ENCODE assay signal across 15 cellular contexts in genomic region chr3:18351823-18352744, GRCh38.
DNase-seq lines count a peak whose midpoint lies in the region; ATAC-seq, FAIRE-seq and TF ChIP-seq lines count a peak whose summit lies in the region.
"Had no signal": no experiment of that assay in that cellular context is flagged by ENCODE, and none has a peak within 500 bp of the region (broad histone marks: within the 10 kb centered on the region; RNA-seq: fewer than 3 reads in every experiment).

No MANE protein-coding gene starts in this region.

- POLR2A ChIA-PET in WTC11 (lab: Charles Lee) = no interaction called here

- H3K9me3 Mint-ChIP-seq in T-helper 1 cell treated with Interleukin-12 subunit alpha and Interleukin-12 subunit beta and Interleukin-4 antibody, amounts not matched to agents 30 μg/mL and 1 μg/mL, for 36 hours = no peaks in the 10 kb centered on the region
- H3K9me3 Mint-ChIP-seq in WTC11 (no peaks in the 10 kb centered on the region), nephron (no peaks in the 10 kb centered on the region)

- no peak for FAIRE-seq in frontal cortex (lab: Jason Lieb, UNC)
- FAIRE-seq: A204.1, kidney had no signal

- TF ChIP-seq CTCF in WTC11 (IDR thresholded peaks at IDR 0.05) (no peak), nephron (IDR thresholded peaks at IDR 0.05; ENCODE audit: unreplicated experiment in 3 of 3) (no peak)

- peaks cover 15% of the 10 kb centered on the region for H3K4me1 Mint-ChIP-seq in T-helper 1 cell treated with Interleukin-12 subunit alpha and Interleukin-12 subunit beta and Interleukin-4 antibody, amounts not matched to agents 30 μg/mL and 1 μg/mL, for 36 hours (ENCODE audit: low read depth)
- H3K4me1 Mint-ChIP-seq in WTC11 (peaks cover 84% of the 10 kb centered on the region), nephron (peaks cover 32% of the 10 kb centered on the region)

- H3K27me3 Mint-ChIP-seq in T-helper 1 cell treated with Interleukin-12 subunit alpha and Interleukin-12 subunit beta and Interleukin-4 antibody, amounts not matched to agents 30 μg/mL and 1 μg/mL, for 36 hours (ENCODE audit: low read depth) = no peaks in the 10 kb centered on the region
- no peaks in the 10 kb centered on the region for H3K27me3 Mint-ChIP-seq in WTC11 (ENCODE audit: low read depth)
- no peaks in the 10 kb centered on the region for H3K27me3 Mint-ChIP-seq in nephron (ENCODE audit: low read depth)

- H3K36me3 Mint-ChIP-seq in T-helper 1 cell treated with Interleukin-12 subunit alpha and Interleukin-12 subunit beta and Interleukin-4 antibody, amounts not matched to agents 30 μg/mL and 1 μg/mL, for 36 hours (ENCODE audit: low read depth) = peaks cover 65% of the 10 kb centered on the region
- H3K36me3 Mint-ChIP-seq in WTC11 (peaks cover 11% of the 10 kb centered on the region), nephron (ENCODE audit: low read depth) (peaks cover 32% of the 10 kb centered on the region)

- H3K27ac Mint-ChIP-seq in T-helper 1 cell treated with Interleukin-12 subunit alpha and Interleukin-12 subunit beta and Interleukin-4 antibody, amounts not matched to agents 30 μg/mL and 1 μg/mL, for 36 hours = peak overlapping the region; percentile 76
- H3K27ac Mint-ChIP-seq in WTC11 (peak overlapping the region; percentile 88), nephron (peak overlapping the region in 2 of 3 experiments; percentile 18 to 39)

- CTCF ChIA-PET in WTC11 (lab: Charles Lee) = no interaction called here

- no peak overlapping the region for H3K4me3 Mint-ChIP-seq in T-helper 1 cell treated with Interleukin-12 subunit alpha and Interleukin-12 subunit beta and Interleukin-4 antibody, amounts not matched to agents 30 μg/mL and 1 μg/mL, for 36 hours
- H3K4me3 Mint-ChIP-seq in WTC11 (no peak overlapping the region), nephron (no peak overlapping the region)

- ATAC-seq in WTC11 (no peak), GM21447 (IDR thresholded peaks at IDR 0.05; ENCODE audit: unreplicated experiment) (no peak)
- ATAC-seq: foreskin keratinocyte had no signal

- no peak for DNase-seq in T-helper 1 cell
- DNase-seq in NCI-H146 (lab: John Stamatoyannopoulos, UW) = peak; percentile 77
- no peak for DNase-seq in WTC11 (ENCODE audit: low spot score)
- DNase-seq in frontal cortex (ENCODE audit: low spot score in 2 of 2) = no peak
- DNase-seq in dedifferentiated amniotic fluid mesenchymal stem cell (ENCODE audit: extremely low spot score) = no peak
- DNase-seq: activated gamma-delta T cell treated with Interleukin-2 at 50 U/mL for 16 hours; EL; foreskin keratinocyte; occipital lobe; stimulated activated naive CD4-positive, alpha-beta T cell had no signal

TF ChIP-seq in WTC11, 78 proteins besides CTCF, POLR2A, EP300 and RAD21 (continues in another document):
- TF ChIP-seq SOX15 (CRISPR knock-in tag; IDR thresholded peaks at IDR 0.05) = no peak
- TF ChIP-seq RORB (CRISPR knock-in tag; IDR thresholded peaks at IDR 0.05) = no peak
- TF ChIP-seq SMAD4 (CRISPR knock-in tag; IDR thresholded peaks at IDR 0.05) = no peak
- no peak for TF ChIP-seq SMAD3 (CRISPR knock-in tag; IDR thresholded peaks at IDR 0.05; ENCODE audit: borderline replicate concordance)
- no peak for TF ChIP-seq ZNF263 (CRISPR knock-in tag; IDR thresholded peaks at IDR 0.05; ENCODE audit: low read depth)
- TF ChIP-seq E2F1 (CRISPR knock-in tag; IDR thresholded peaks at IDR 0.05) = no peak
- no peak for TF ChIP-seq ZNF121 (CRISPR knock-in tag; IDR thresholded peaks at IDR 0.05)
- no peak for TF ChIP-seq ZNF416 (CRISPR knock-in tag; IDR thresholded peaks at IDR 0.05)
- TF ChIP-seq ARID4B (CRISPR knock-in tag; IDR thresholded peaks at IDR 0.05; ENCODE audit: borderline replicate concordance) = no peak
- TF ChIP-seq FOXK1 (CRISPR knock-in tag; IDR thresholded peaks at IDR 0.05) = no peak
- no peak for TF ChIP-seq ZNF219 (CRISPR knock-in tag; IDR thresholded peaks at IDR 0.05; ENCODE audit: borderline replicate concordance)
- TF ChIP-seq TEAD4 (CRISPR knock-in tag; IDR thresholded peaks at IDR 0.05) = no peak
- no peak for TF ChIP-seq IRF2 (CRISPR knock-in tag; IDR thresholded peaks at IDR 0.05; ENCODE audit: borderline replicate concordance, low read depth)
- no peak for TF ChIP-seq FOXP1 (CRISPR knock-in tag; IDR thresholded peaks at IDR 0.05; ENCODE audit: borderline replicate concordance)
- no peak for TF ChIP-seq STAT6 (CRISPR knock-in tag; conservative IDR thresholded peaks at IDR 0.05; ENCODE audit: low read depth)
- no peak for TF ChIP-seq E2F4 (CRISPR knock-in tag; IDR thresholded peaks at IDR 0.05; ENCODE audit: borderline replicate concordance, low read depth)

Comparison
In these comparisons a context has a peak if more than half of its experiments do, and no peak if none do; other contexts are left out.
1. H3K27ac Mint-ChIP-seq: peak in every context shown above with its lines; median percentile 88 in WTC11; 76 in T-helper 1 cell treated with Interleukin-12 subunit alpha and Interleukin-12 subunit beta and Interleukin-4 antibody, amounts not matched to agents 30 μg/mL and 1 μg/mL, for 36 hours; 28 in nephron.